8 cellular contexts compared by ENCODE assay signal in genomic region chr17:28897769-28898259, GRCh38. TPM values are rescaled to one million over a fixed set of nuclear protein-coding genes. Genes with fewer than 3 reads are reported as not detected.
A peak's percentile ranks its signal among the peaks of the same experiment; 100 is the strongest.
DNase-seq lines count a peak whose midpoint lies in the region; ATAC-seq and TF ChIP-seq lines count a peak whose summit lies in the region.

No MANE protein-coding gene starts in this region.

- H3K79me2 ChIP-seq in smooth muscle cell (ENCODE audit: low read depth), result peaks cover 19% of the 10 kb centered on the region

- H3K4me3 ChIP-seq in right atrium auricular region, result peak overlapping the region; percentile 82 to 97
- H3K4me3 ChIP-seq in smooth muscle cell, result peak overlapping the region; percentile 94

- ATAC-seq in activated CD8-positive, alpha-beta T cell treated with anti-CD3 and anti-CD28 coated beads, Interleukin-2, amount 10 ng/mL, durations not matched to agents 7 days and 5 days, result no peak
- ATAC-seq in HG02571 (IDR thresholded peaks at IDR 0.05; ENCODE audit: unreplicated experiment), result no peak

- H3K27ac ChIP-seq in right atrium auricular region (peak overlapping the region; percentile 85 to 93), smooth muscle cell (ENCODE audit: low read depth) (no peak overlapping the region)

- TF ChIP-seq CTCF in right atrium auricular region (IDR thresholded peaks at IDR 0.05) (no peak), smooth muscle cell (IDR thresholded peaks at IDR 0.05; ENCODE audit: borderline replicate concordance, insufficient read depth, poor library complexity, severe bottlenecking) (no peak)

- POLR2A ChIA-PET in activated CD8-positive, alpha-beta T cell treated with anti-CD3 and anti-CD28 coated beads, Interleukin-2, amount 10 ng/mL, durations not matched to agents 7 days and 5 days (lab: Charles Lee), result interaction anchor here (0.9 to 2.6 kb wide), 9 partner anchors 13 to 170 kb away, joined by 3 to 23 read pairs (median 5); partner anchors contain the start of genes NEK8, PHF12 and TLCD1

- H3K27me3 ChIP-seq in right atrium auricular region, result no peaks in the 10 kb centered on the region
- no peaks in the 10 kb centered on the region for H3K27me3 ChIP-seq in smooth muscle cell (ENCODE audit: low read depth)

- WGBS in smooth muscle cell (ENCODE audit: low lambda C conversion rate), result 17% methylated on average over 12 of the region's 17 CpGs

- peaks cover 16% of the 10 kb centered on the region for H3F3A ChIP-seq in smooth muscle cell (ENCODE audit: low read depth)

- CTCF ChIA-PET in activated CD8-positive, alpha-beta T cell treated with anti-CD3 and anti-CD28 coated beads, Interleukin-2, amount 10 ng/mL, durations not matched to agents 7 days and 5 days (lab: Charles Lee), result interaction anchor here (0.8 to 7.9 kb wide), 14 partner anchors 10 to 218 kb away, joined by 3 to 64 read pairs (median 5); partner anchors contain the start of genes PHF12, TLCD1 and TRAF4

- H3K36me3 ChIP-seq in right atrium auricular region (no peaks in the 10 kb centered on the region), smooth muscle cell (ENCODE audit: low read depth) (no peaks in the 10 kb centered on the region)

- H3K4me1 ChIP-seq in right atrium auricular region (peaks cover 0 to 48% of the 10 kb centered on the region in 2 donors), smooth muscle cell (ENCODE audit: low read depth) (peaks cover 13% of the 10 kb centered on the region)

- H3K27me3 Mint-ChIP-seq in activated CD8-positive, alpha-beta T cell treated with anti-CD3 and anti-CD28 coated beads, Interleukin-2, amount 10 ng/mL, durations not matched to agents 7 days and 5 days (ENCODE audit: low read depth), result no peaks in the 10 kb centered on the region

- peaks cover 55% of the 10 kb centered on the region for H3K36me3 Mint-ChIP-seq in activated CD8-positive, alpha-beta T cell treated with anti-CD3 and anti-CD28 coated beads, Interleukin-2, amount 10 ng/mL, durations not matched to agents 7 days and 5 days (ENCODE audit: low read depth)

- H3K4me2 ChIP-seq in smooth muscle cell, result peak overlapping the region; percentile 99

- peak overlapping the region; percentile 98 for H2AFZ ChIP-seq in smooth muscle cell (ENCODE audit: low read depth)

- H3K27ac Mint-ChIP-seq in activated CD8-positive, alpha-beta T cell treated with anti-CD3 and anti-CD28 coated beads, Interleukin-2, amount 10 ng/mL, durations not matched to agents 7 days and 5 days, result peak overlapping the region; percentile 95

- peak overlapping the region; percentile 98 for H3K4me3 Mint-ChIP-seq in activated CD8-positive, alpha-beta T cell treated with anti-CD3 and anti-CD28 coated beads, Interleukin-2, amount 10 ng/mL, durations not matched to agents 7 days and 5 days

- peaks cover 11% of the 10 kb centered on the region for H4K20me1 ChIP-seq in smooth muscle cell (ENCODE audit: low read depth)

- H3K9me3 ChIP-seq in right atrium auricular region, result no peaks in the 10 kb centered on the region
- no peaks in the 10 kb centered on the region for H3K9me3 ChIP-seq in smooth muscle cell (replicated peaks; ENCODE audit: low read depth)

- H3K9me3 Mint-ChIP-seq in activated CD8-positive, alpha-beta T cell treated with anti-CD3 and anti-CD28 coated beads, Interleukin-2, amount 10 ng/mL, durations not matched to agents 7 days and 5 days (ENCODE audit: insufficient read depth), result no peaks in the 10 kb centered on the region

- DNase-seq in NOMO-1 treated with DMSO at 0.1 percent for 48 hours (lab: John Stamatoyannopoulos, UW; ENCODE audit: unreplicated experiment) (peak; percentile 18), NOMO-1 treated with dmso at 0.1 percent for 144 hours (lab: John Stamatoyannopoulos, UW; ENCODE audit: unreplicated experiment) (no peak), right atrium auricular region (ENCODE audit: low spot score) (no peak), smooth muscle cell (lab: John Stamatoyannopoulos, UW; ENCODE audit: unreplicated experiment) (no peak), COLO829 (ENCODE audit: low spot score) (no peak), NCI-H82 (lab: John Stamatoyannopoulos, UW) (no peak)
- peak; percentile 63 for DNase-seq in activated CD8-positive, alpha-beta T cell treated with anti-CD3 and anti-CD28 coated beads, Interleukin-2, amount 10 ng/mL, durations not matched to agents 7 days and 5 days

- peak overlapping the region; percentile 28 for H3K9ac ChIP-seq in smooth muscle cell (ENCODE audit: low read depth)

- peaks cover 62% of the 10 kb centered on the region for H3K4me1 Mint-ChIP-seq in activated CD8-positive, alpha-beta T cell treated with anti-CD3 and anti-CD28 coated beads, Interleukin-2, amount 10 ng/mL, durations not matched to agents 7 days and 5 days (ENCODE audit: low read depth)

RNA-seq across cellular contexts. Expression of gene FLOT2, which starts 0.3 kb away (rescaled TPM):
- 100 to 1,000 TPM; 197 to 198 TPM for total RNA-seq in activated CD8-positive, alpha-beta T cell treated with anti-CD3 and anti-CD28 coated beads, Interleukin-2, amount 10 ng/mL, durations not matched to agents 7 days and 5 days
- total RNA-seq in right atrium auricular region (10 to 100 TPM; 52.8 to 57.7 TPM), smooth muscle cell (18.1 and 20.1 TPM in 2 replicates)
- 40.1 and 58.3 TPM in 2 replicates for polyA plus RNA-seq in smooth muscle cell

RNA-seq across cellular contexts. Expression of gene DHRS13, which starts 5.1 kb away (rescaled TPM):
- 10 to 100 TPM; 29.2 to 29.3 TPM for total RNA-seq in activated CD8-positive, alpha-beta T cell treated with anti-CD3 and anti-CD28 coated beads, Interleukin-2, amount 10 ng/mL, durations not matched to agents 7 days and 5 days
- 1 to 10 TPM; 2.5 to 3.9 TPM for total RNA-seq in right atrium auricular region
- total RNA-seq in smooth muscle cell, result 6.0 and 8.2 TPM in 2 replicates
- 10.1 and 10.5 TPM in 2 replicates for polyA plus RNA-seq in smooth muscle cell

RNA-seq across cellular contexts. Expression of gene ERAL1, which starts 43.0 kb away (rescaled TPM):
- 10 to 100 TPM; 46.3 to 50.7 TPM for total RNA-seq in activated CD8-positive, alpha-beta T cell treated with anti-CD3 and anti-CD28 coated beads, Interleukin-2, amount 10 ng/mL, durations not matched to agents 7 days and 5 days
- 10 to 100 TPM; 32.0 to 51.4 TPM for total RNA-seq in right atrium auricular region
- total RNA-seq in smooth muscle cell, result 30.0 and 37.6 TPM in 2 replicates
- polyA plus RNA-seq in smooth muscle cell, result 58.9 and 59.3 TPM in 2 replicates

RNA-seq across cellular contexts. Expression of gene PHF12, which starts 53.5 kb away (rescaled TPM):
- total RNA-seq in activated CD8-positive, alpha-beta T cell treated with anti-CD3 and anti-CD28 coated beads, Interleukin-2, amount 10 ng/mL, durations not matched to agents 7 days and 5 days, result 10 to 100 TPM; 66.5 to 67.4 TPM
- 10 to 100 TPM; 19.6 to 35.7 TPM for total RNA-seq in right atrium auricular region
- total RNA-seq in smooth muscle cell, result 17.8 and 18.9 TPM in 2 replicates
- polyA plus RNA-seq in smooth muscle cell, result 12.2 and 14.0 TPM in 2 replicates

RNA-seq across cellular contexts. Expression of gene FAM222B, which starts 55.2 kb away (rescaled TPM):
- total RNA-seq in activated CD8-positive, alpha-beta T cell treated with anti-CD3 and anti-CD28 coated beads, Interleukin-2, amount 10 ng/mL, durations not matched to agents 7 days and 5 days, result 10 to 100 TPM; 15.4 to 17.1 TPM
- 10 to 100 TPM; 26.5 to 30.0 TPM for total RNA-seq in right atrium auricular region
- total RNA-seq in smooth muscle cell, result 10.6 and 20.5 TPM in 2 replicates
- 28.0 and 35.9 TPM in 2 replicates for polyA plus RNA-seq in smooth muscle cell

Comparison
In these comparisons a context has a peak if more than half of its experiments do, and no peak if none do; other contexts are left out.
1. DNase-seq: peak in NOMO-1 treated with DMSO at 0.1 percent for 48 hours (single experiment) and activated CD8-positive, alpha-beta T cell treated with anti-CD3 and anti-CD28 coated beads, Interleukin-2, amount 10 ng/mL, durations not matched to agents 7 days and 5 days (single experiment); none in NOMO-1 treated with dmso at 0.1 percent for 144 hours (single experiment), right atrium auricular region (single experiment), smooth muscle cell (single experiment), COLO829 (single experiment) and NCI-H82 (single experiment).